ENCODE assay signal across 26 cellular contexts in the genomic region with DNA sequence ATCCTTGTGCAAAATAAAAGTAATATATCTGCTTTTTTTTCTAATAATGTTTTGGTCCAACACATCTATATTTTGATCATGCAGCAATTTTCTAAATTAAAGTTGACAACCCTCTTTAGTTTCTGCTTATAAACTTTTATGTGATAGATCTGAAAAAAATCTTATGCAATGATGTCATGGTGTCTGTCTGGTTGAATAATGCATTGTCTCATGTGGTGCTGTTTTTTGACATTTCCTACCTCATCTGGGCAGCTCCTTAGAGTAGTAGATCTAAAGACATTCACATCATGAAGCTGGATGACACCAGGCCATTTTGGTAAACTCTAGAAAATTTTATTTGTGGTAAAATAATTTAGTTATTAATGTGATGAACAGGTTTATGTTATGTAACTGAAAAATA.
"Had no signal": no experiment of that assay in that cellular context is flagged by ENCODE, and none has a peak within 500 bp of the region (broad histone marks: within the 10 kb centered on the region; RNA-seq: fewer than 3 reads in every experiment).

No MANE protein-coding gene starts in this region.

- H3K36me3 ChIP-seq: esophagus muscularis mucosa, gastroesophageal sphincter, heart left ventricle, lower lobe of right lung, ovary, suprapubic skin, transverse colon, upper lobe of right lung, uterus had no signal

- H3K27ac ChIP-seq: coronary artery, epithelial cell of prostate, esophagus muscularis mucosa, foreskin keratinocyte, gastroesophageal sphincter, heart left ventricle, hepatocyte, lower lobe of right lung, ovary, psoas muscle, suprapubic skin, transverse colon, upper lobe of right lung, uterus had no signal

- H3K4me1 ChIP-seq: lower lobe of right lung, psoas muscle, suprapubic skin, transverse colon, upper lobe of right lung, uterus had no signal

- H3K27me3 Mint-ChIP-seq: stimulated activated naive CD8-positive, alpha-beta T cell treated with anti-CD3 and anti-CD28 coated beads, Interleukin-15, amount 100 ng/mL, for 72 hours had no signal

- H2AFZ ChIP-seq: hepatocyte had no signal

- H3K9me3 ChIP-seq: esophagus muscularis mucosa, gastroesophageal sphincter, heart left ventricle, lower lobe of right lung, ovary, psoas muscle, suprapubic skin, transverse colon, upper lobe of right lung, uterus had no signal

- H3K4me1 Mint-ChIP-seq: natural killer cell; stimulated activated naive CD8-positive, alpha-beta T cell treated with anti-CD3 and anti-CD28 coated beads, Interleukin-15, amount 100 ng/mL, for 72 hours had no signal

- H3K36me3 Mint-ChIP-seq: natural killer cell had no signal

- H3K9me3 Mint-ChIP-seq: natural killer cell; stimulated activated naive CD8-positive, alpha-beta T cell treated with anti-CD3 and anti-CD28 coated beads, Interleukin-15, amount 100 ng/mL, for 72 hours had no signal

- DNase-seq: heart left ventricle; kidney glomerular epithelial cell; left ventricle myocardium superior; lower lobe of right lung; natural killer cell; occipital lobe; ovary; posterior cingulate gyrus; psoas muscle; right cardiac atrium; small intestine; stimulated activated CD4-positive, alpha-beta T cell treated with anti-CD3 and anti-CD28 coated beads, Interleukin-15, amount 100 ng/mL, for 24 hours; stimulated activated CD4-positive, alpha-beta T cell treated with anti-CD3 and anti-CD28 coated beads, Interleukin-2, amount 100 ng/mL, for 48 hours; stimulated activated CD8-positive, alpha-beta memory T cell treated with anti-CD3 and anti-CD28 coated beads, Interleukin-4, amount 100 ng/mL, for 48 hours; stimulated activated naive CD4-positive, alpha-beta T cell; stimulated activated naive CD8-positive, alpha-beta T cell treated with anti-CD3 and anti-CD28 coated beads, Interleukin-15, amount 100 ng/mL, for 72 hours; transverse colon; upper lobe of right lung; uterus had no signal

- H3K4me3 ChIP-seq: coronary artery, esophagus muscularis mucosa, gastroesophageal sphincter, heart left ventricle, hepatocyte, lower lobe of right lung, ovary, psoas muscle, suprapubic skin, transverse colon, upper lobe of right lung, uterus had no signal

- H3K4me3 Mint-ChIP-seq: natural killer cell; stimulated activated naive CD8-positive, alpha-beta T cell treated with anti-CD3 and anti-CD28 coated beads, Interleukin-15, amount 100 ng/mL, for 72 hours had no signal

- H3K79me2 ChIP-seq: hepatocyte had no signal

- H3K27me3 ChIP-seq: esophagus muscularis mucosa, foreskin keratinocyte, gastroesophageal sphincter, heart left ventricle, hepatocyte, ovary, suprapubic skin, transverse colon, upper lobe of right lung, uterus had no signal

- H3K4me2 ChIP-seq: hepatocyte had no signal

- H3K27ac Mint-ChIP-seq: natural killer cell; stimulated activated naive CD8-positive, alpha-beta T cell treated with anti-CD3 and anti-CD28 coated beads, Interleukin-15, amount 100 ng/mL, for 72 hours had no signal

- ATAC-seq: foreskin keratinocyte; gastroesophageal sphincter; heart left ventricle; left ventricle myocardium superior; lower lobe of right lung; natural killer cell; psoas muscle; right cardiac atrium; stimulated activated naive CD8-positive, alpha-beta T cell treated with anti-CD3 and anti-CD28 coated beads, Interleukin-15, amount 100 ng/mL, for 72 hours; upper lobe of right lung had no signal
